8 cellular contexts compared by ENCODE assay signal in genomic region chr4:39044947-39045734, GRCh38. TPM values are rescaled to one million over a fixed set of nuclear protein-coding genes. Genes with fewer than 3 reads are reported as not detected.
DNase-seq lines count a peak whose midpoint lies in the region; ATAC-seq, FAIRE-seq and TF ChIP-seq lines count a peak whose summit lies in the region.

No MANE protein-coding gene starts in this region.

- no peak for TF ChIP-seq CTCF in cardiac fibroblast (IDR thresholded peaks at IDR 0.05; ENCODE audit: low read depth, low read length)
- TF ChIP-seq CTCF in kidney (IDR thresholded peaks at IDR 0.05; ENCODE audit: borderline replicate concordance, extremely low read depth, insufficient read depth), result no peak

- H3K9ac ChIP-seq in kidney (ENCODE audit: low read length in 2 of 2), result peak overlapping the region; percentile 67 to 80

- H3K27ac ChIP-seq in kidney (ENCODE audit: low read depth in 2 of 2, low read length in 2 of 2), result peak overlapping the region; percentile 87 to 91

- H3K4me3 ChIP-seq in cardiac fibroblast (replicated peaks in 1 of 2; ENCODE audit: low read depth in 2 of 2, low read length in 2 of 2) (peak overlapping the region; percentile 58 to 62), kidney (ENCODE audit: low read length in 2 of 2) (peak overlapping the region; percentile 71 to 84)

- no peaks in the 10 kb centered on the region for H3K9me3 ChIP-seq in kidney (ENCODE audit: control insufficient read depth in 1 of 2, low read length in 2 of 2)

- no peaks in the 10 kb centered on the region for H3K36me3 ChIP-seq in kidney (ENCODE audit: control insufficient read depth in 1 of 2, insufficient read depth in 2 of 2, low read length in 2 of 2)

- DNase-seq in NCI-H748 (lab: John Stamatoyannopoulos, UW; ENCODE audit: unreplicated experiment) (peak; percentile 40), NCI-H748 treated with DMSO at 0.1 percent for 48 hours (lab: John Stamatoyannopoulos, UW) (no peak), RPMI8226 (peak; percentile 3), cardiac fibroblast (ENCODE audit: low read depth in 2 of 2) (peak in 1 of 2 donors; percentile 43), kidney (no peak), NCI-H2171 (lab: John Stamatoyannopoulos, UW) (no peak)
- peak; percentile 12 to 34 for DNase-seq in stimulated activated CD4-positive, alpha-beta T cell treated with anti-CD3 and anti-CD28 coated beads, Interleukin-4, amount 100 ng/mL, for 4 hours

- ATAC-seq in HG02588 (IDR thresholded peaks at IDR 0.05; ENCODE audit: unreplicated experiment), result peak; percentile 28

- peaks cover 10 to 17% of the 10 kb centered on the region in 2 donors for H3K4me1 ChIP-seq in kidney (ENCODE audit: control insufficient read depth in 1 of 2, insufficient read depth in 1 of 2, low read depth in 1 of 2, low read length in 2 of 2)

- FAIRE-seq in kidney (lab: Jason Lieb, UNC), result no peak

- intact Hi-C loops in kidney (cut with DNase I), result no loop called here

RNA-seq across cellular contexts. Expression of gene TMEM156, which starts 12.9 kb away (rescaled TPM):
- total RNA-seq in kidney, result 3.5 TPM
- 1.8 TPM for polyA plus RNA-seq in kidney (ENCODE audit: insufficient read depth, low read depth, low replicate concordance)

RNA-seq across cellular contexts. Expression of gene KLHL5, which starts 16.9 kb away (rescaled TPM):
- 47.8 TPM for total RNA-seq in kidney
- polyA plus RNA-seq in kidney (ENCODE audit: insufficient read depth, low read depth, low replicate concordance), result 12.2 TPM

Comparison
In these comparisons a context has a peak if more than half of its experiments do, and no peak if none do; other contexts are left out.
1. DNase-seq: peak in NCI-H748 (single experiment), RPMI8226 (single experiment) and stimulated activated CD4-positive, alpha-beta T cell treated with anti-CD3 and anti-CD28 coated beads, Interleukin-4, amount 100 ng/mL, for 4 hours (2 of 2); none in NCI-H748 treated with DMSO at 0.1 percent for 48 hours (single experiment), kidney (single experiment) and NCI-H2171 (single experiment).